Comparison of ENCODE assay signal across 20 cellular contexts in genomic region chr15:91678003-91678402, GRCh38.
"Had no signal": no experiment of that assay in that cellular context is flagged by ENCODE, and none has a peak within 500 bp of the region (broad histone marks: within the 10 kb centered on the region; RNA-seq: fewer than 3 reads in every experiment).

No MANE protein-coding gene starts in this region.

- ATAC-seq: Right ventricle myocardium inferior, SK-N-SH treated with all-trans-retinoic acid at 6 μM for 48 hours had no signal

- H3K4me3 ChIP-seq: MG63, SJCRH30 had no signal

- FAIRE-seq: HTR-8/SVneo, RCC 7860 had no signal

- H3K27me3 ChIP-seq: SJCRH30 had no signal

- DNase-seq: KBM-7, MG63, NCI-H1092, NCI-H1436, NCI-H187, NCI-H2029, NCI-H2081 treated with DMSO at 0.1 percent for 48 hours, NCI-H2171, NCI-H226, NCI-H446, NCI-H510A, NCI-H524 treated with DMSO at 0.1 percent for 48 hours, NCI-H69, NCI-H774, SHP77 treated with DMSO at 0.1 percent for 48 hours, SJCRH30 had no signal

- H3K36me3 ChIP-seq: MG63, SJCRH30 had no signal
